13 cellular contexts compared by ENCODE assay signal in the genomic region with DNA sequence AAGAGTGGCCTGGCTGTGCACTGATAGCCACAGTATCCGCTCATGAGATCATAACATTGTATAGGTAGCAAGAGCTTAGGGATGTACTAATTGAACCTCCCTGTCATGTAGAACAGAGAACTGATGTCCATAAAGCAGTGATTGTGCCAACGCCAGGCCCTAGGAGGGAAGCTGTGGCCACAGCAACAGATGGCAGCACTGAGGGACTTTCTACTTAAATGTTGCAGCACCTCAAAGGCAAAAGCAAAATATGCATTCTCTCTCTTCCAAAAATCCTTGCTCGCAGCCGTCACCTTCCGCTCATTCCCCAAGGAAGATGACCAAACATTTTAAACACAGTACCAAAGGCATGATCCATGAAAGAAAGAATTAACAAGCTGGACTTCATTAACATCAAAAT. TPM values are rescaled to one million over a fixed set of nuclear protein-coding genes. Genes with fewer than 3 reads are reported as not detected.
DNase-seq lines count a peak whose midpoint lies in the region; ATAC-seq and TF ChIP-seq lines count a peak whose summit lies in the region.
"Had no signal": no experiment of that assay in that cellular context is flagged by ENCODE, and none has a peak within 500 bp of the region (broad histone marks: within the 10 kb centered on the region; RNA-seq: fewer than 3 reads in every experiment).

No MANE protein-coding gene starts in this region.

- no peaks in the 10 kb centered on the region for H3K9me3 Mint-ChIP-seq in activated CD8-positive, alpha-beta memory T cell treated with anti-CD3 and anti-CD28 coated beads, Interleukin-2, amount 10 ng/mL, durations not matched to agents 7 days and 5 days (ENCODE audit: low read depth)
- no peaks in the 10 kb centered on the region for H3K9me3 Mint-ChIP-seq in stimulated activated naive CD8-positive, alpha-beta T cell treated with anti-CD3 and anti-CD28 coated beads, Interleukin-15, amount 100 ng/mL, for 72 hours
- H3K9me3 Mint-ChIP-seq: activated CD4-positive, alpha-beta T cell treated with anti-CD3 and anti-CD28 coated beads, Interleukin-2, amount 10 ng/mL, durations not matched to agents 7 days and 5 days; activated naive CD4-positive, alpha-beta T cell treated with anti-CD3 and anti-CD28 coated beads, Interleukin-2, amount 50 U/mL, for 24 hours had no signal

- H3K27me3 ChIP-seq in hepatocyte, result no peaks in the 10 kb centered on the region

- H3K4me1 ChIP-seq in hepatocyte (ENCODE audit: insufficient read depth), result no peaks in the 10 kb centered on the region

- no peaks in the 10 kb centered on the region for H3K36me3 Mint-ChIP-seq in activated CD8-positive, alpha-beta memory T cell treated with anti-CD3 and anti-CD28 coated beads, Interleukin-2, amount 10 ng/mL, durations not matched to agents 7 days and 5 days
- H3K36me3 Mint-ChIP-seq: activated naive CD4-positive, alpha-beta T cell treated with anti-CD3 and anti-CD28 coated beads, Interleukin-2, amount 50 U/mL, for 24 hours had no signal

- H3K4me3 Mint-ChIP-seq in activated CD8-positive, alpha-beta memory T cell treated with anti-CD3 and anti-CD28 coated beads, Interleukin-2, amount 10 ng/mL, durations not matched to agents 7 days and 5 days, result no peak overlapping the region
- H3K4me3 Mint-ChIP-seq in stimulated activated naive CD8-positive, alpha-beta T cell treated with anti-CD3 and anti-CD28 coated beads, Interleukin-15, amount 100 ng/mL, for 72 hours, result no peak overlapping the region
- H3K4me3 Mint-ChIP-seq: activated CD4-positive, alpha-beta T cell treated with anti-CD3 and anti-CD28 coated beads, Interleukin-2, amount 10 ng/mL, durations not matched to agents 7 days and 5 days; activated naive CD4-positive, alpha-beta T cell treated with anti-CD3 and anti-CD28 coated beads, Interleukin-2, amount 50 U/mL, for 24 hours had no signal

- H3K9me3 ChIP-seq in hepatocyte (ENCODE audit: low read depth), result no peaks in the 10 kb centered on the region

- no peak overlapping the region for H3K27ac ChIP-seq in hepatocyte

- no peaks in the 10 kb centered on the region for H3K4me1 Mint-ChIP-seq in activated CD8-positive, alpha-beta memory T cell treated with anti-CD3 and anti-CD28 coated beads, Interleukin-2, amount 10 ng/mL, durations not matched to agents 7 days and 5 days
- H3K4me1 Mint-ChIP-seq in stimulated activated naive CD8-positive, alpha-beta T cell treated with anti-CD3 and anti-CD28 coated beads, Interleukin-15, amount 100 ng/mL, for 72 hours, result no peaks in the 10 kb centered on the region
- H3K4me1 Mint-ChIP-seq: activated CD4-positive, alpha-beta T cell treated with anti-CD3 and anti-CD28 coated beads, Interleukin-2, amount 10 ng/mL, durations not matched to agents 7 days and 5 days; activated naive CD4-positive, alpha-beta T cell treated with anti-CD3 and anti-CD28 coated beads, Interleukin-2, amount 50 U/mL, for 24 hours had no signal

- H3K9me2 ChIP-seq in hepatocyte (replicated peaks; ENCODE audit: insufficient read depth), result no peaks in the 10 kb centered on the region

- no peak overlapping the region for H3K27ac Mint-ChIP-seq in activated CD8-positive, alpha-beta memory T cell treated with anti-CD3 and anti-CD28 coated beads, Interleukin-2, amount 10 ng/mL, durations not matched to agents 7 days and 5 days
- H3K27ac Mint-ChIP-seq in stimulated activated naive CD8-positive, alpha-beta T cell treated with anti-CD3 and anti-CD28 coated beads, Interleukin-15, amount 100 ng/mL, for 72 hours, result no peak overlapping the region
- H3K27ac Mint-ChIP-seq: activated CD4-positive, alpha-beta T cell treated with anti-CD3 and anti-CD28 coated beads, Interleukin-2, amount 10 ng/mL, durations not matched to agents 7 days and 5 days; activated naive CD4-positive, alpha-beta T cell treated with anti-CD3 and anti-CD28 coated beads, Interleukin-2, amount 50 U/mL, for 24 hours had no signal

- 94% methylated on average over 5 of the region's 5 CpGs for WGBS in hepatocyte (ENCODE audit: low lambda C conversion rate, missing lambda C conversion rate)

- CTCF ChIA-PET in activated CD8-positive, alpha-beta memory T cell treated with anti-CD3 and anti-CD28 coated beads, Interleukin-2, amount 10 ng/mL, durations not matched to agents 7 days and 5 days (lab: Charles Lee), result no interaction called here

- DNase-seq in activated CD8-positive, alpha-beta memory T cell treated with anti-CD3 and anti-CD28 coated beads, Interleukin-2, amount 10 ng/mL, durations not matched to agents 7 days and 5 days, result peak; percentile 16
- no peak for DNase-seq in activated CD8-positive, alpha-beta memory T cell treated with anti-CD3 and anti-CD28 coated beads for 24 hours
- DNase-seq in cardiac fibroblast (ENCODE audit: low read depth in 2 of 2), result peak in 1 of 2 donors; percentile 32
- no peak for DNase-seq in hepatocyte (ENCODE audit: low spot score)
- no peak for DNase-seq in NCI-H187 (lab: John Stamatoyannopoulos, UW)
- no peak for DNase-seq in HK-2 (ENCODE audit: unreplicated experiment)
- no peak for DNase-seq in cerebellar cortex (ENCODE audit: low spot score)
- DNase-seq in stimulated activated naive CD8-positive, alpha-beta T cell treated with anti-CD3 and anti-CD28 coated beads, Interleukin-15, amount 100 ng/mL, for 72 hours, result no peak
- DNase-seq: ACHN; activated CD4-positive, alpha-beta T cell treated with anti-CD3 and anti-CD28 coated beads, Interleukin-2, amount 10 ng/mL, durations not matched to agents 7 days and 5 days; effector CD4-positive, alpha-beta T cell; GF-D8 had no signal

- H3K27me3 Mint-ChIP-seq in activated CD8-positive, alpha-beta memory T cell treated with anti-CD3 and anti-CD28 coated beads, Interleukin-2, amount 10 ng/mL, durations not matched to agents 7 days and 5 days, result peaks cover 4% of the 10 kb centered on the region
- peaks cover 58% of the 10 kb centered on the region for H3K27me3 Mint-ChIP-seq in stimulated activated naive CD8-positive, alpha-beta T cell treated with anti-CD3 and anti-CD28 coated beads, Interleukin-15, amount 100 ng/mL, for 72 hours

- H4K20me1 ChIP-seq in hepatocyte (ENCODE audit: insufficient read depth, poor library complexity, severe bottlenecking), result no peaks in the 10 kb centered on the region

- ATAC-seq in activated CD8-positive, alpha-beta memory T cell treated with anti-CD3 and anti-CD28 coated beads, Interleukin-2, amount 10 ng/mL, durations not matched to agents 7 days and 5 days, result no peak
- ATAC-seq in stimulated activated naive CD8-positive, alpha-beta T cell treated with anti-CD3 and anti-CD28 coated beads, Interleukin-15, amount 100 ng/mL, for 72 hours, result no peak

- peaks cover 42% of the 10 kb centered on the region for H3K79me2 ChIP-seq in hepatocyte

- TF ChIP-seq CTCF in cardiac fibroblast (IDR thresholded peaks at IDR 0.05; ENCODE audit: low read depth, low read length) (peak; percentile 36), hepatocyte (IDR thresholded peaks at IDR 0.05; ENCODE audit: poor library complexity) (peak; percentile 6)

- H3K4me2 ChIP-seq in hepatocyte, result no peak overlapping the region

- H2AFZ ChIP-seq in hepatocyte, result no peak overlapping the region

- H3K4me3 ChIP-seq in cardiac fibroblast (replicated peaks in 1 of 2; ENCODE audit: low read depth in 2 of 2, low read length in 2 of 2), result no peak overlapping the region
- H3K4me3 ChIP-seq in hepatocyte, result no peak overlapping the region

- H3K36me3 ChIP-seq in hepatocyte (replicated peaks; ENCODE audit: insufficient read depth, low read depth), result no peaks in the 10 kb centered on the region

RNA-seq across cellular contexts. Expression of a gene that starts 32.3 kb away (rescaled TPM):
- total RNA-seq in activated CD8-positive, alpha-beta memory T cell treated with anti-CD3 and anti-CD28 coated beads, Interleukin-2, amount 10 ng/mL, durations not matched to agents 7 days and 5 days, result not detected
- 223 and 269 TPM in 2 replicates for total RNA-seq in hepatocyte
- 138 and 140 TPM in 2 replicates for polyA plus RNA-seq in hepatocyte

RNA-seq across cellular contexts. Expression of a gene that starts 32.4 kb away (rescaled TPM):
- not detected for total RNA-seq in activated CD8-positive, alpha-beta memory T cell treated with anti-CD3 and anti-CD28 coated beads, Interleukin-2, amount 10 ng/mL, durations not matched to agents 7 days and 5 days
- 126 and 171 TPM in 2 replicates for total RNA-seq in hepatocyte
- 220 and 221 TPM in 2 replicates for polyA plus RNA-seq in hepatocyte
- total RNA-seq: activated CD4-positive, alpha-beta T cell treated with anti-CD3 and anti-CD28 coated beads, Interleukin-2, amount 10 ng/mL, durations not matched to agents 7 days and 5 days had no signal

Comparison
In these comparisons a context has a peak if more than half of its experiments do, and no peak if none do; other contexts are left out.
1. RNA of a gene that starts 32.3 kb away (total RNA-seq): 223 to 269 TPM in hepatocyte; not detected in activated CD8-positive, alpha-beta memory T cell treated with anti-CD3 and anti-CD28 coated beads, Interleukin-2, amount 10 ng/mL, durations not matched to agents 7 days and 5 days; every median in the first group is over 100 times any median in the second.
2. RNA of a gene that starts 32.4 kb away (total RNA-seq): 126 to 171 TPM in hepatocyte; not detected in activated CD8-positive, alpha-beta memory T cell treated with anti-CD3 and anti-CD28 coated beads, Interleukin-2, amount 10 ng/mL, durations not matched to agents 7 days and 5 days; every median in the first group is over 100 times any median in the second.